ENCODE assay signal across 24 cellular contexts in the genomic region with DNA sequence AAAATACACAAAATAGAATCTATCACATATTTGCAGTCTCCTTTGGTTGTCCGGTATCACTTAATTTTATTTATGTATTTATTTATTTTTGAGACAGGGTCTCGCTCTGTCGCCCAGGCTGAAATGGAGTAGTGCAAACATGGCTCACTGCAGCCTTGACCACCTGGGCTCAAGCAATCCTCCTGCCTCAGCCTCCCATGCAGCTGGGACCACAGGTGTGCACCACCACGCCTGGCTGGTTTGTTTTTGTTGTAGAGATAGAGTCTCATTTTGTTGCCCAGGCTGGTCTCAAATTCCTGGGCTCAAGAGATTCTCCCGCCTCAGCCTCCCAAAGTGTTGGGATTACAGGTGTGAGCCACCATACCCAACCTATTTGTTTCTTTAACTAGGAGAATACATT.
"Had no signal": no experiment of that assay in that cellular context is flagged by ENCODE, and none has a peak within 500 bp of the region (broad histone marks: within the 10 kb centered on the region; RNA-seq: fewer than 3 reads in every experiment).

No MANE protein-coding gene starts in this region.

- H3K4me3 ChIP-seq: PC-9 had no signal

- H3K4me1 Mint-ChIP-seq: brain, WTC11 had no signal

- ATAC-seq: activated CD8-positive, alpha-beta memory T cell treated with anti-CD3 and anti-CD28 coated beads, Interleukin-2, amount 10 ng/mL, durations not matched to agents 7 days and 5 days; T-helper 17 cell; WTC11 had no signal

- H3K27me3 Mint-ChIP-seq: activated CD4-positive, alpha-beta T cell treated with anti-CD3 and anti-CD28 coated beads, Interleukin-2, amount 10 ng/mL, durations not matched to agents 24 days and 14 days; activated CD8-positive, alpha-beta memory T cell treated with anti-CD3 and anti-CD28 coated beads, Interleukin-2, amount 10 ng/mL, durations not matched to agents 7 days and 5 days; activated naive CD4-positive, alpha-beta T cell treated with anti-CD3 and anti-CD28 coated beads, Interleukin-2, amount 50 U/mL, for 24 hours; activated T-cell treated with anti-CD3 and anti-CD28 coated beads, Interleukin-2, amount 50 U/mL, for 24 hours; brain; T-helper 17 cell had no signal

- H3K27ac Mint-ChIP-seq: activated CD4-positive, alpha-beta T cell treated with anti-CD3 and anti-CD28 coated beads, Interleukin-2, amount 10 ng/mL, durations not matched to agents 24 days and 14 days; activated CD8-positive, alpha-beta memory T cell treated with anti-CD3 and anti-CD28 coated beads, Interleukin-2, amount 10 ng/mL, durations not matched to agents 7 days and 5 days; activated naive CD4-positive, alpha-beta T cell treated with anti-CD3 and anti-CD28 coated beads, Interleukin-2, amount 50 U/mL, for 24 hours; activated T-cell treated with anti-CD3 and anti-CD28 coated beads, Interleukin-2, amount 50 U/mL, for 24 hours; activated T-helper 1 cell treated with anti-CD3 and anti-CD28 coated beads, Interleukin-12 subunit alpha, Interleukin-12 subunit beta, Interleukin-2, Interleukin-4 antibody, amounts not matched to agents 30 ng/mL and 10 ng/mL and 1 ng/mL, durations not matched to agents 14 hours and 24 hours and 36 hours; brain; WTC11 had no signal

- H2AFZ ChIP-seq: PC-9 had no signal

- H3K4me2 ChIP-seq: PC-9 had no signal

- H3K27ac ChIP-seq: PC-9 had no signal

- H3K36me3 Mint-ChIP-seq: WTC11 had no signal

- DNase-seq: activated CD4-positive, alpha-beta T cell treated with anti-CD3 and anti-CD28 coated beads, Interleukin-2, amount 10 ng/mL, durations not matched to agents 24 days and 14 days; activated CD4-positive, alpha-beta T cell treated with anti-CD3 and anti-CD28 coated beads, Interleukin-2, amount 50 U/mL, for 48 hours; activated CD4-positive, CD25-positive, alpha-beta regulatory T cell treated with anti-CD3 and anti-CD28 coated beads, Interleukin-2, amount 50 U/mL, for 72 hours; activated CD8-positive, alpha-beta memory T cell treated with anti-CD3 and anti-CD28 coated beads, Interleukin-2, amount 10 ng/mL, durations not matched to agents 7 days and 5 days; activated effector memory CD4-positive, alpha-beta T cell treated with Interleukin-2 at 50 U/mL for 16 hours; activated naive CD4-positive, alpha-beta T cell; activated T-cell treated with anti-CD3 and anti-CD28 coated beads, Interleukin-2, amount 50 U/mL, for 24 hours; amygdala; Karpas-422; MM.1S; NCI-H1105 treated with DMSO at 0.1 percent for 48 hours; NCI-H1436 treated with DMSO at 0.1 percent for 48 hours; NCI-H187 treated with DMSO at 0.1 percent for 48 hours; NCI-H2081 treated with DMSO at 0.1 percent for 48 hours; NCI-H446; NCI-H524; PC-9; SHP77 treated with DMSO at 0.1 percent for 48 hours; T-helper 17 cell; T-helper 9 cell had no signal

- H3K4me3 Mint-ChIP-seq: activated CD4-positive, alpha-beta T cell treated with anti-CD3 and anti-CD28 coated beads, Interleukin-2, amount 10 ng/mL, durations not matched to agents 24 days and 14 days; activated CD8-positive, alpha-beta memory T cell treated with anti-CD3 and anti-CD28 coated beads, Interleukin-2, amount 10 ng/mL, durations not matched to agents 7 days and 5 days; activated naive CD4-positive, alpha-beta T cell treated with anti-CD3 and anti-CD28 coated beads, Interleukin-2, amount 50 U/mL, for 24 hours; activated T-cell treated with anti-CD3 and anti-CD28 coated beads, Interleukin-2, amount 50 U/mL, for 24 hours; activated T-helper 1 cell treated with anti-CD3 and anti-CD28 coated beads, Interleukin-12 subunit alpha, Interleukin-12 subunit beta, Interleukin-2, Interleukin-4 antibody, amounts not matched to agents 30 ng/mL and 10 ng/mL and 1 ng/mL, durations not matched to agents 14 hours and 24 hours and 36 hours; brain; T-helper 17 cell; WTC11 had no signal

- H3K9me3 Mint-ChIP-seq: activated CD4-positive, alpha-beta T cell treated with anti-CD3 and anti-CD28 coated beads, Interleukin-2, amount 10 ng/mL, durations not matched to agents 24 days and 14 days; activated naive CD4-positive, alpha-beta T cell treated with anti-CD3 and anti-CD28 coated beads, Interleukin-2, amount 50 U/mL, for 24 hours; activated T-cell treated with anti-CD3 and anti-CD28 coated beads, Interleukin-2, amount 50 U/mL, for 24 hours; activated T-helper 1 cell treated with anti-CD3 and anti-CD28 coated beads, Interleukin-12 subunit alpha, Interleukin-12 subunit beta, Interleukin-2, Interleukin-4 antibody, amounts not matched to agents 30 ng/mL and 10 ng/mL and 1 ng/mL, durations not matched to agents 14 hours and 24 hours and 36 hours; brain; WTC11 had no signal
